ENCODE assay signal across 27 cellular contexts in genomic region chr10:74869635-74870034, GRCh38.
"Had no signal": no experiment of that assay in that cellular context is flagged by ENCODE, and none has a peak within 500 bp of the region (broad histone marks: within the 10 kb centered on the region; RNA-seq: fewer than 3 reads in every experiment).

No MANE protein-coding gene starts in this region.

- H3K9me3 ChIP-seq: stomach, suprapubic skin, testis, thoracic aorta, thyroid gland, tibial artery, tibial nerve, transverse colon, upper lobe of left lung, upper lobe of right lung, uterus, vagina had no signal

- H3K27me3 ChIP-seq: stomach, suprapubic skin, testis, thyroid gland, tibial artery, tibial nerve, transverse colon, upper lobe of left lung, upper lobe of right lung, uterus, vagina had no signal

- H3K4me1 ChIP-seq: uterus had no signal

- H3K4me3 ChIP-seq: stomach, suprapubic skin, testis, thoracic aorta, thyroid gland, tibial artery, tibial nerve, transverse colon, upper lobe of left lung, upper lobe of right lung, uterus, vagina had no signal

- H3K27ac ChIP-seq: stomach, suprapubic skin, testis, thoracic aorta, thyroid gland, tibial artery, tibial nerve, transverse colon, upper lobe of left lung, upper lobe of right lung, uterus, vagina had no signal

- H3K36me3 ChIP-seq: stomach, suprapubic skin, thoracic aorta, thyroid gland, tibial artery, tibial nerve, transverse colon, upper lobe of left lung, upper lobe of right lung, uterus, vagina had no signal

- DNase-seq: stimulated activated CD4-positive, alpha-beta T cell treated with anti-CD3 and anti-CD28 coated beads, Interleukin-2, amount 100 ng/mL, for 48 hours; stimulated activated CD4-positive, alpha-beta T cell treated with anti-CD3 and anti-CD28 coated beads, Interleukin-4, amount 100 ng/mL, for 1 hour; stimulated activated CD4-positive, alpha-beta T cell treated with anti-CD3 and anti-CD28 coated beads, Interleukin-4, amount 100 ng/mL, for 24 hours; stimulated activated CD4-positive, alpha-beta T cell treated with anti-CD3 and anti-CD28 coated beads, Interleukin-4, amount 100 ng/mL, for 4 hours; stimulated activated CD8-positive, alpha-beta memory T cell treated with anti-CD3 and anti-CD28 coated beads, Interleukin-4, amount 100 ng/mL, for 48 hours; stimulated activated naive B cell treated with anti-CD40 and anti-IgM and Interleukin-4, amounts not matched to agents 10 μg/mL and 1 μg/mL and 100 μg/mL, for 72 hours; stimulated activated naive CD4-positive, alpha-beta T cell; stimulated activated naive CD4-positive, alpha-beta T cell treated with Interleukin-2 at 50 U/mL for 16 hours; stimulated activated naive CD8-positive, alpha-beta T cell treated with anti-CD3 and anti-CD28 coated beads, Interleukin-15, amount 100 ng/mL, for 72 hours; stimulated activated naive CD8-positive, alpha-beta T cell treated with anti-CD3 and anti-CD28 coated beads, Interleukin-15, Interleukin-2, amounts not matched to agents 100 U/mL and 50 U/mL, for 24 hours; stomach; substantia nigra; testis; thyroid gland; tibial artery; transverse colon; trophoblast cell; upper lobe of left lung; upper lobe of right lung; uterus had no signal

- FAIRE-seq: urothelium cell line had no signal

- ATAC-seq: stimulated activated effector memory CD8-positive, alpha-beta T cell treated with anti-CD3 and anti-CD28 coated beads, Interleukin-12 subunit alpha, Interleukin-12 subunit beta, amount 100 ng/mL, for 72 hours; stimulated activated memory B cell treated with anti-CD40 and anti-IgM and Interleukin-4, amounts not matched to agents 10 μg/mL and 1 μg/mL and 100 μg/mL, for 72 hours; stimulated activated naive B cell treated with anti-CD40 and anti-IgM and Interleukin-4, amounts not matched to agents 10 μg/mL and 1 μg/mL and 100 μg/mL, for 72 hours; stimulated activated naive CD8-positive, alpha-beta T cell treated with anti-CD3 and anti-CD28 coated beads, Interleukin-15, amount 100 ng/mL, for 72 hours; stimulated activated naive CD8-positive, alpha-beta T cell treated with anti-CD3 and anti-CD28 coated beads, Interleukin-15, Interleukin-2, amounts not matched to agents 100 U/mL and 50 U/mL, for 24 hours; upper lobe of right lung had no signal
